ENCODE assay signal across 20 cellular contexts in genomic region chr19:16000024-16000687, GRCh38. TPM values are rescaled to one million over a fixed set of nuclear protein-coding genes. Genes with fewer than 3 reads are reported as not detected.
DNase-seq lines count a peak whose midpoint lies in the region; ATAC-seq and TF ChIP-seq lines count a peak whose summit lies in the region.
"Had no signal": no experiment of that assay in that cellular context is flagged by ENCODE, and none has a peak within 500 bp of the region (broad histone marks: within the 10 kb centered on the region; RNA-seq: fewer than 3 reads in every experiment).

No MANE protein-coding gene starts in this region.

- CTCF ChIA-PET in activated CD4-positive, alpha-beta memory T cell treated with anti-CD3 and anti-CD28 coated beads, Interleukin-2, amount 10 ng/mL, durations not matched to agents 7 days and 5 days (lab: Charles Lee): interaction anchor here (0.6 kb wide), 1 partner anchor 182 kb away, joined by 3 read pairs; no protein-coding TSS in a partner anchor
- CTCF ChIA-PET in Caco-2 (lab: Charles Lee): no interaction called here

- DNase-seq in right atrium auricular region (ENCODE audit: low spot score) (peak; percentile 40), heart left ventricle (no peak), body of pancreas (no peak), osteocyte (ENCODE audit: extremely low spot score, unreplicated experiment) (peak; percentile 56), GM19240 (ENCODE audit: insufficient read length, low spot score) (no peak), Caco-2 (no peak)
- DNase-seq in activated CD4-positive, alpha-beta memory T cell treated with anti-CD3 and anti-CD28 coated beads, Interleukin-2, amount 10 ng/mL, durations not matched to agents 7 days and 5 days: no peak
- DNase-seq: GM23248, HCEC 1CT, NCI-H1436, NCI-H2029, NCI-H2171 treated with DMSO at 0.1 percent for 48 hours, NCI-H446 treated with DMSO at 0.1 percent for 48 hours, PC-9, SJCRH30 had no signal

- H3K9me3 Mint-ChIP-seq in osteocyte (ENCODE audit: unreplicated experiment) (no peaks in the 10 kb centered on the region), Caco-2 (ENCODE audit: unreplicated experiment) (no peaks in the 10 kb centered on the region)
- H3K9me3 Mint-ChIP-seq in activated CD4-positive, alpha-beta memory T cell treated with anti-CD3 and anti-CD28 coated beads, Interleukin-2, amount 10 ng/mL, durations not matched to agents 7 days and 5 days: peaks cover 6% of the 10 kb centered on the region

- 80 to 95% (median 85%) methylated on average over 10 of the region's 10 CpGs for WGBS in heart left ventricle, 4 donors
- 59 to 66% methylated on average over 10 of the region's 10 CpGs for WGBS in body of pancreas, 2 donors

- ATAC-seq in heart left ventricle: no peak
- peak; percentile 20 for ATAC-seq in body of pancreas
- ATAC-seq in GM21619 (IDR thresholded peaks at IDR 0.05; ENCODE audit: unreplicated experiment): no peak
- ATAC-seq: K562 had no signal

- TF ChIP-seq CTCF in right atrium auricular region (IDR thresholded peaks at IDR 0.05) (no peak), heart left ventricle (IDR thresholded peaks at IDR 0.05) (no peak), body of pancreas (IDR thresholded peaks at IDR 0.05) (no peak), osteocyte (IDR thresholded peaks at IDR 0.05) (no peak), Caco-2 (IDR thresholded peaks at IDR 0.05; ENCODE audit: insufficient read depth in 1 of 2, low read depth in 1 of 2, low read length in 1 of 2, severe bottlenecking in 1 of 2, unreplicated experiment in 1 of 2) (no peak)

- H3K4me3 ChIP-seq in right atrium auricular region (no peak overlapping the region), heart left ventricle (no peak overlapping the region), body of pancreas (no peak overlapping the region), Caco-2 (ENCODE audit: low read depth, low read length) (no peak overlapping the region)
- H3K4me3 ChIP-seq: BLaER1, GM23248, K562, PC-9, SJCRH30 had no signal

- BruUV-seq in Caco-2 (replicated peaks; lab: Mats Ljungman, UMichigan): no TSS peak

- H3K27ac ChIP-seq in right atrium auricular region (no peak overlapping the region), heart left ventricle (no peak overlapping the region), body of pancreas (peak overlapping the region in 3 of 4 donors; percentile 58 to 78 (median 72))
- H3K27ac ChIP-seq: BLaER1, GM23248, PC-9, SJCRH30 had no signal

- peaks cover 0 to 6% of the 10 kb centered on the region in 2 donors for H3K4me1 ChIP-seq in right atrium auricular region
- H3K4me1 ChIP-seq in heart left ventricle: peaks cover 0 to 24% (median 0%) of the 10 kb centered on the region in 12 donors
- H3K4me1 ChIP-seq in body of pancreas: peaks cover 41% of the 10 kb centered on the region
- peaks cover 4% of the 10 kb centered on the region; the same call in 1 of the 2 replicates for H3K4me1 ChIP-seq in Caco-2
- H3K4me1 ChIP-seq: SJCRH30 had no signal

- H3K4me1 Mint-ChIP-seq in osteocyte (ENCODE audit: unreplicated experiment): peaks cover 8% of the 10 kb centered on the region
- H3K4me1 Mint-ChIP-seq in activated CD4-positive, alpha-beta memory T cell treated with anti-CD3 and anti-CD28 coated beads, Interleukin-2, amount 10 ng/mL, durations not matched to agents 7 days and 5 days: peaks cover 27% of the 10 kb centered on the region
- H3K4me1 Mint-ChIP-seq in Caco-2 (ENCODE audit: low read depth, unreplicated experiment): peaks cover 13% of the 10 kb centered on the region

- intact Hi-C loops in heart left ventricle (cut with DNase I) (no loop called here), body of pancreas (cut with DNase I) (no loop called here), Caco-2 (cut with micrococcal nuclease; ENCODE audit: unreplicated experiment) (no loop called here)

- TF ChIP-seq POLR2A in heart left ventricle (IDR thresholded peaks at IDR 0.05): no peak
- TF ChIP-seq POLR2A in body of pancreas (IDR thresholded peaks at IDR 0.05): no peak

- H3K36me3 Mint-ChIP-seq in osteocyte (ENCODE audit: unreplicated experiment) (no peaks in the 10 kb centered on the region), Caco-2 (ENCODE audit: insufficient read depth, unreplicated experiment) (no peaks in the 10 kb centered on the region)
- no peaks in the 10 kb centered on the region for H3K36me3 Mint-ChIP-seq in activated CD4-positive, alpha-beta memory T cell treated with anti-CD3 and anti-CD28 coated beads, Interleukin-2, amount 10 ng/mL, durations not matched to agents 7 days and 5 days (ENCODE audit: low read depth)

- H3K36me3 ChIP-seq in right atrium auricular region (no peaks in the 10 kb centered on the region), heart left ventricle (no peaks in the 10 kb centered on the region), body of pancreas (replicated peaks in 1 of 2; ENCODE audit: insufficient read depth in 1 of 2, low read depth in 2 of 2) (no peaks in the 10 kb centered on the region), Caco-2 (ENCODE audit: control insufficient read depth, insufficient read depth, low read length) (no peaks in the 10 kb centered on the region)
- H3K36me3 ChIP-seq: SJCRH30 had no signal

- H3K27me3 Mint-ChIP-seq in osteocyte (ENCODE audit: unreplicated experiment): peaks cover 13% of the 10 kb centered on the region
- no peaks in the 10 kb centered on the region for H3K27me3 Mint-ChIP-seq in activated CD4-positive, alpha-beta memory T cell treated with anti-CD3 and anti-CD28 coated beads, Interleukin-2, amount 10 ng/mL, durations not matched to agents 7 days and 5 days
- H3K27me3 Mint-ChIP-seq in Caco-2 (ENCODE audit: insufficient read depth, unreplicated experiment): no peaks in the 10 kb centered on the region

- POLR2A ChIA-PET in activated CD4-positive, alpha-beta memory T cell treated with anti-CD3 and anti-CD28 coated beads, Interleukin-2, amount 10 ng/mL, durations not matched to agents 7 days and 5 days (lab: Charles Lee): no interaction called here
- POLR2A ChIA-PET in Caco-2 (lab: Charles Lee): no interaction called here

- no peak overlapping the region for H3K27ac Mint-ChIP-seq in osteocyte (ENCODE audit: unreplicated experiment)
- no peak overlapping the region for H3K27ac Mint-ChIP-seq in activated CD4-positive, alpha-beta memory T cell treated with anti-CD3 and anti-CD28 coated beads, Interleukin-2, amount 10 ng/mL, durations not matched to agents 7 days and 5 days
- H3K27ac Mint-ChIP-seq in Caco-2 (ENCODE audit: unreplicated experiment): no peak overlapping the region

- H3K9me3 ChIP-seq in right atrium auricular region (no peaks in the 10 kb centered on the region), heart left ventricle (no peaks in the 10 kb centered on the region), body of pancreas (no peaks in the 10 kb centered on the region), Caco-2 (0 out of 2 replicates have a peak, but pooled peaks cover 4% of the 10 kb centered on the region)
- H3K9me3 ChIP-seq: SJCRH30 had no signal

- H3K4me3 Mint-ChIP-seq in osteocyte (ENCODE audit: unreplicated experiment): no peak overlapping the region
- no peak overlapping the region for H3K4me3 Mint-ChIP-seq in activated CD4-positive, alpha-beta memory T cell treated with anti-CD3 and anti-CD28 coated beads, Interleukin-2, amount 10 ng/mL, durations not matched to agents 7 days and 5 days
- H3K4me3 Mint-ChIP-seq in Caco-2 (ENCODE audit: unreplicated experiment): no peak overlapping the region

- H3K27me3 ChIP-seq in right atrium auricular region: no peaks in the 10 kb centered on the region
- no peaks in the 10 kb centered on the region for H3K27me3 ChIP-seq in heart left ventricle
- H3K27me3 ChIP-seq in body of pancreas: no peaks in the 10 kb centered on the region
- H3K27me3 ChIP-seq in Caco-2 (replicated peaks; ENCODE audit: control insufficient read depth, insufficient read depth, low read length): no peaks in the 10 kb centered on the region
- H3K27me3 ChIP-seq: BLaER1 had no signal

RNA-seq across cellular contexts. Expression of gene OR10H4, which starts 51.3 kb away (rescaled TPM):
- total RNA-seq in right atrium auricular region: not detected
- total RNA-seq in heart left ventricle: not detected
- polyA plus RNA-seq in heart left ventricle: not detected
- total RNA-seq in body of pancreas: not detected
- total RNA-seq in osteocyte: not detected in 2 replicates
- total RNA-seq in activated CD4-positive, alpha-beta memory T cell treated with anti-CD3 and anti-CD28 coated beads, Interleukin-2, amount 10 ng/mL, durations not matched to agents 7 days and 5 days: not detected
- not detected in 2 replicates for total RNA-seq in Caco-2 (2022)
- total RNA-seq: A172, Daoy, GM23248, K562, PC-9, SJCRH30 had no signal
- polyA plus RNA-seq: GM23248, K562 had no signal

Comparison
In these comparisons a context has a peak if more than half of its experiments do, and no peak if none do; other contexts are left out.
1. DNase-seq: peak in right atrium auricular region (single experiment) and osteocyte (single experiment); none in heart left ventricle (0 of 5), body of pancreas (0 of 4), GM19240 (single experiment), activated CD4-positive, alpha-beta memory T cell treated with anti-CD3 and anti-CD28 coated beads, Interleukin-2, amount 10 ng/mL, durations not matched to agents 7 days and 5 days (single experiment) and Caco-2 (0 of 2).
2. H3K27ac ChIP-seq: peak in body of pancreas (3 of 4); none in right atrium auricular region (0 of 2) and heart left ventricle (0 of 12).